21 cellular contexts compared by ENCODE assay signal in genomic region chr1:208942394-208942793, GRCh38.
"Had no signal": no experiment of that assay in that cellular context is flagged by ENCODE, and none has a peak within 500 bp of the region (broad histone marks: within the 10 kb centered on the region; RNA-seq: fewer than 3 reads in every experiment).

No MANE protein-coding gene starts in this region.

- H3K36me3 Mint-ChIP-seq: natural killer cell; stimulated activated naive B cell treated with anti-CD40 and anti-IgM and Interleukin-4, amounts not matched to agents 10 μg/mL and 1 μg/mL and 100 μg/mL, for 72 hours; T-cell had no signal

- H3K4me1 Mint-ChIP-seq: activated naive CD8-positive, alpha-beta T cell treated with anti-CD3 and anti-CD28 coated beads, Interleukin-2, amount 50 U/mL, for 24 hours; activated T-helper 17 cell treated with anti-CD3 and anti-CD28 coated beads, Interleukin-2, amount 50 U/mL, for 72 hours; natural killer cell; stimulated activated naive B cell treated with anti-CD40 and anti-IgM and Interleukin-4, amounts not matched to agents 10 μg/mL and 1 μg/mL and 100 μg/mL, for 72 hours; T-cell had no signal

- DNase-seq: activated CD4-positive, CD25-positive, alpha-beta regulatory T cell treated with anti-CD3 and anti-CD28 coated beads, Interleukin-2, amount 50 U/mL, for 72 hours; activated naive CD4-positive, alpha-beta T cell treated with Interleukin-2 at 50 U/mL for 16 hours; activated naive CD8-positive, alpha-beta T cell treated with anti-CD3 and anti-CD28 coated beads, Interleukin-2, amount 50 U/mL, for 24 hours; activated T-cell treated with anti-CD3 and anti-CD28 coated beads for 4 hours; effector memory CD4-positive, alpha-beta T cell; hypothalamus; left ventricle myocardium superior; mesendoderm; natural killer cell; posterior cingulate gyrus; retina; stimulated activated CD4-positive, alpha-beta T cell treated with anti-CD3 and anti-CD28 coated beads, Interleukin-15, amount 100 ng/mL, for 24 hours; stimulated activated CD4-positive, alpha-beta T cell treated with anti-CD3 and anti-CD28 coated beads, Interleukin-4, amount 100 ng/mL, for 1 hour; stimulated activated naive B cell treated with anti-CD40 and anti-IgM and Interleukin-4, amounts not matched to agents 10 μg/mL and 1 μg/mL and 100 μg/mL, for 72 hours; T-cell; T-helper 9 cell; tibial artery; uterus had no signal

- H3K27me3 ChIP-seq: neutrophil, tibial artery, uterus had no signal

- ATAC-seq: activated naive CD8-positive, alpha-beta T cell treated with anti-CD3 and anti-CD28 coated beads, Interleukin-2, amount 50 U/mL, for 24 hours; activated T-helper 17 cell treated with anti-CD3 and anti-CD28 coated beads, Interleukin-2, amount 50 U/mL, for 72 hours; left ventricle myocardium superior; natural killer cell; stimulated activated naive B cell treated with anti-CD40 and anti-IgM and Interleukin-4, amounts not matched to agents 10 μg/mL and 1 μg/mL and 100 μg/mL, for 72 hours; T-cell had no signal

- H3K9me3 Mint-ChIP-seq: activated naive CD8-positive, alpha-beta T cell treated with anti-CD3 and anti-CD28 coated beads, Interleukin-2, amount 50 U/mL, for 24 hours; activated T-helper 17 cell treated with anti-CD3 and anti-CD28 coated beads, Interleukin-2, amount 50 U/mL, for 72 hours; stimulated activated naive B cell treated with anti-CD40 and anti-IgM and Interleukin-4, amounts not matched to agents 10 μg/mL and 1 μg/mL and 100 μg/mL, for 72 hours had no signal

- H3K4me1 ChIP-seq: tibial artery, uterus had no signal

- H3K27ac ChIP-seq: neutrophil, skin epidermis, tibial artery, uterus had no signal

- H3K36me3 ChIP-seq: neutrophil, tibial artery, uterus had no signal

- H3K9me3 ChIP-seq: neutrophil, tibial artery, uterus had no signal

- H3K4me3 ChIP-seq: skin epidermis, tibial artery, uterus had no signal

- H3K27ac Mint-ChIP-seq: activated naive CD8-positive, alpha-beta T cell treated with anti-CD3 and anti-CD28 coated beads, Interleukin-2, amount 50 U/mL, for 24 hours; activated T-helper 17 cell treated with anti-CD3 and anti-CD28 coated beads, Interleukin-2, amount 50 U/mL, for 72 hours; natural killer cell; stimulated activated naive B cell treated with anti-CD40 and anti-IgM and Interleukin-4, amounts not matched to agents 10 μg/mL and 1 μg/mL and 100 μg/mL, for 72 hours; T-cell had no signal

- H3K4me3 Mint-ChIP-seq: activated naive CD8-positive, alpha-beta T cell treated with anti-CD3 and anti-CD28 coated beads, Interleukin-2, amount 50 U/mL, for 24 hours; activated T-helper 17 cell treated with anti-CD3 and anti-CD28 coated beads, Interleukin-2, amount 50 U/mL, for 72 hours; natural killer cell; stimulated activated naive B cell treated with anti-CD40 and anti-IgM and Interleukin-4, amounts not matched to agents 10 μg/mL and 1 μg/mL and 100 μg/mL, for 72 hours; T-cell had no signal
